Comparison of ENCODE assay signal across 14 cellular contexts in genomic region chr2:68901199-68901515, GRCh38. TPM values are rescaled to one million over a fixed set of nuclear protein-coding genes. Genes with fewer than 3 reads are reported as not detected.
A peak's percentile ranks its signal among the peaks of the same experiment; 100 is the strongest.
DNase-seq lines count a peak whose midpoint lies in the region; ATAC-seq and TF ChIP-seq lines count a peak whose summit lies in the region.
"Had no signal": no experiment of that assay in that cellular context is flagged by ENCODE, and none has a peak within 500 bp of the region (broad histone marks: within the 10 kb centered on the region; RNA-seq: fewer than 3 reads in every experiment).

No MANE protein-coding gene starts in this region.

- H3K4me2 ChIP-seq in DOHH2 (ENCODE audit: low read length) (no peak overlapping the region), hepatocyte (no peak overlapping the region)

- no peak overlapping the region for H3K4me3 Mint-ChIP-seq in WTC11
- no peak overlapping the region for H3K4me3 Mint-ChIP-seq in activated CD4-positive, alpha-beta T cell treated with anti-CD3 and anti-CD28 coated beads, Interleukin-2, amount 10 ng/mL, durations not matched to agents 7 days and 5 days
- no peak overlapping the region for H3K4me3 Mint-ChIP-seq in type B pancreatic cell
- H3K4me3 Mint-ChIP-seq: activated naive CD4-positive, alpha-beta T cell treated with anti-CD3 and anti-CD28 coated beads, Interleukin-2, amount 10 ng/mL, durations not matched to agents 7 days and 5 days; naive B cell had no signal

- DNase-seq in WTC11 (ENCODE audit: low spot score) (peak; percentile 21), iris pigment epithelial cell (ENCODE audit: low read depth) (peak; percentile 57), type B pancreatic cell (ENCODE audit: extremely low spot score, unreplicated experiment) (no peak), hepatocyte (ENCODE audit: low spot score) (no peak), HK-2 (ENCODE audit: unreplicated experiment) (no peak)
- no peak for DNase-seq in activated CD4-positive, alpha-beta T cell treated with anti-CD3 and anti-CD28 coated beads, Interleukin-2, amount 10 ng/mL, durations not matched to agents 7 days and 5 days
- DNase-seq: activated CD4-positive, alpha-beta T cell treated with anti-CD3 and anti-CD28 coated beads for 1 hour; activated naive CD4-positive, alpha-beta T cell treated with anti-CD3 and anti-CD28 coated beads, Interleukin-2, amount 10 ng/mL, durations not matched to agents 7 days and 5 days; naive B cell had no signal

- no peaks in the 10 kb centered on the region for H3K79me2 ChIP-seq in DOHH2 (ENCODE audit: control insufficient read depth, low read length)
- H3K79me2 ChIP-seq in hepatocyte = no peaks in the 10 kb centered on the region

- H3K9me3 ChIP-seq in DOHH2 (ENCODE audit: control insufficient read depth, insufficient read depth, low read length) (no peaks in the 10 kb centered on the region; the same call in 1 of the 2 replicates), hepatocyte (ENCODE audit: low read depth) (peaks cover 5% of the 10 kb centered on the region)

- POLR2A ChIA-PET in WTC11 (lab: Charles Lee) = no interaction called here
- POLR2A ChIA-PET in activated CD4-positive, alpha-beta T cell treated with anti-CD3 and anti-CD28 coated beads, Interleukin-2, amount 10 ng/mL, durations not matched to agents 7 days and 5 days (lab: Charles Lee) = no interaction called here

- no peaks in the 10 kb centered on the region for H3F3A ChIP-seq in DOHH2 (ENCODE audit: control insufficient read depth, insufficient read depth)

- H3K4me3 ChIP-seq in DOHH2 (ENCODE audit: low read length) (no peak overlapping the region), hepatocyte (no peak overlapping the region)

- H3K36me3 ChIP-seq in DOHH2 (ENCODE audit: control insufficient read depth, low read length) (no peaks in the 10 kb centered on the region), hepatocyte (replicated peaks; ENCODE audit: insufficient read depth, low read depth) (no peaks in the 10 kb centered on the region)

- H3K9me3 Mint-ChIP-seq in WTC11 (peaks cover 20% of the 10 kb centered on the region), type B pancreatic cell (peaks cover 7% of the 10 kb centered on the region)
- H3K9me3 Mint-ChIP-seq in activated CD4-positive, alpha-beta T cell treated with anti-CD3 and anti-CD28 coated beads, Interleukin-2, amount 10 ng/mL, durations not matched to agents 7 days and 5 days = peaks cover 42% of the 10 kb centered on the region

- peak; percentile 58 for TF ChIP-seq RAD21 in Ishikawa (IDR thresholded peaks at IDR 0.05; ENCODE audit: low read depth)

- H3K4me1 Mint-ChIP-seq in WTC11 (no peaks in the 10 kb centered on the region), type B pancreatic cell (ENCODE audit: unreplicated experiment) (no peaks in the 10 kb centered on the region)
- no peaks in the 10 kb centered on the region for H3K4me1 Mint-ChIP-seq in activated CD4-positive, alpha-beta T cell treated with anti-CD3 and anti-CD28 coated beads, Interleukin-2, amount 10 ng/mL, durations not matched to agents 7 days and 5 days
- H3K4me1 Mint-ChIP-seq: activated naive CD4-positive, alpha-beta T cell treated with anti-CD3 and anti-CD28 coated beads, Interleukin-2, amount 10 ng/mL, durations not matched to agents 7 days and 5 days had no signal

- H3K36me3 Mint-ChIP-seq in WTC11 (peaks cover 6% of the 10 kb centered on the region), type B pancreatic cell (no peaks in the 10 kb centered on the region)
- H3K36me3 Mint-ChIP-seq in activated CD4-positive, alpha-beta T cell treated with anti-CD3 and anti-CD28 coated beads, Interleukin-2, amount 10 ng/mL, durations not matched to agents 7 days and 5 days (ENCODE audit: low read depth) = peaks cover 23% of the 10 kb centered on the region

- no peaks in the 10 kb centered on the region for H3K27me3 ChIP-seq in DOHH2 (ENCODE audit: control insufficient read depth, low read length)
- no peaks in the 10 kb centered on the region for H3K27me3 ChIP-seq in hepatocyte

- no peak for TF ChIP-seq EP300 in Ishikawa (IDR thresholded peaks at IDR 0.05; ENCODE audit: borderline replicate concordance)

- no peak overlapping the region for H3K27ac Mint-ChIP-seq in WTC11
- no peak overlapping the region for H3K27ac Mint-ChIP-seq in activated CD4-positive, alpha-beta T cell treated with anti-CD3 and anti-CD28 coated beads, Interleukin-2, amount 10 ng/mL, durations not matched to agents 7 days and 5 days
- H3K27ac Mint-ChIP-seq in type B pancreatic cell = no peak overlapping the region
- H3K27ac Mint-ChIP-seq: activated naive CD4-positive, alpha-beta T cell treated with anti-CD3 and anti-CD28 coated beads, Interleukin-2, amount 10 ng/mL, durations not matched to agents 7 days and 5 days; naive B cell had no signal

- CTCF ChIA-PET in WTC11 (lab: Charles Lee) = interaction anchor here (0.9 to 2.5 kb wide), 8 partner anchors 8 to 438 kb away, joined by 3 to 19 read pairs (median 4); no protein-coding TSS in a partner anchor
- CTCF ChIA-PET in activated CD4-positive, alpha-beta T cell treated with anti-CD3 and anti-CD28 coated beads, Interleukin-2, amount 10 ng/mL, durations not matched to agents 7 days and 5 days (lab: Charles Lee) = interaction anchor here (1.0 kb wide), 1 partner anchor 13 kb away, joined by 3 read pairs; no protein-coding TSS in a partner anchor

- H4K20me1 ChIP-seq in DOHH2 (ENCODE audit: control insufficient read depth, insufficient read depth, low read depth, low read length) (no peaks in the 10 kb centered on the region), hepatocyte (ENCODE audit: insufficient read depth, poor library complexity, severe bottlenecking) (no peaks in the 10 kb centered on the region)

- H3K9me2 ChIP-seq in DOHH2 (replicated peaks; ENCODE audit: control insufficient read depth, low read length) (no peaks in the 10 kb centered on the region), hepatocyte (replicated peaks; ENCODE audit: insufficient read depth) (no peaks in the 10 kb centered on the region)

- H3K27ac ChIP-seq in DOHH2 (ENCODE audit: low read depth, low read length) (no peak overlapping the region), hepatocyte (no peak overlapping the region)
- H3K27ac ChIP-seq: RWPE1 had no signal

- peak; percentile 26 for TF ChIP-seq CTCF in DOHH2 (IDR thresholded peaks at IDR 0.05; ENCODE audit: low read depth, low read length, poor library complexity, severe bottlenecking)
- no peak for TF ChIP-seq CTCF in WTC11 (IDR thresholded peaks at IDR 0.05)
- no peak for TF ChIP-seq CTCF in type B pancreatic cell (conservative IDR thresholded peaks at IDR 0.05)
- no peak for TF ChIP-seq CTCF in hepatocyte (IDR thresholded peaks at IDR 0.05; ENCODE audit: poor library complexity)

- H2AFZ ChIP-seq in hepatocyte = no peak overlapping the region

- H3K4me1 ChIP-seq in DOHH2 (ENCODE audit: control insufficient read depth, low read length) (peaks cover under 1% of the 10 kb centered on the region), hepatocyte (ENCODE audit: insufficient read depth) (no peaks in the 10 kb centered on the region)

- peak; percentile 95 for ATAC-seq in WTC11

- 77% methylated on average over 4 of the region's 4 CpGs for WGBS in hepatocyte (ENCODE audit: low lambda C conversion rate, missing lambda C conversion rate)

- no peaks in the 10 kb centered on the region; the same call in none of the 2 replicates for H3K27me3 Mint-ChIP-seq in WTC11 (ENCODE audit: low read depth)
- peaks cover 8% of the 10 kb centered on the region for H3K27me3 Mint-ChIP-seq in activated CD4-positive, alpha-beta T cell treated with anti-CD3 and anti-CD28 coated beads, Interleukin-2, amount 10 ng/mL, durations not matched to agents 7 days and 5 days
- H3K27me3 Mint-ChIP-seq in type B pancreatic cell = no peaks in the 10 kb centered on the region
- H3K27me3 Mint-ChIP-seq: naive B cell had no signal

TF ChIP-seq in Ishikawa, 13 proteins besides CTCF, POLR2A, EP300 and RAD21 (continues in another document):
- TF ChIP-seq YY1 (IDR thresholded peaks at IDR 0.05; ENCODE audit: low read depth) (no peak), USF1 (IDR thresholded peaks at IDR 0.05) (no peak)

TF ChIP-seq in WTC11, 78 proteins besides CTCF, POLR2A, EP300 and RAD21 (continues in another document):
- TF ChIP-seq NFYB (CRISPR knock-in tag; conservative IDR thresholded peaks at IDR 0.05; ENCODE audit: low read depth) (no peak), MAX (CRISPR knock-in tag; IDR thresholded peaks at IDR 0.05) (no peak), GABPB1 (CRISPR knock-in tag; IDR thresholded peaks at IDR 0.05) (no peak), NFE2L1 (CRISPR knock-in tag; IDR thresholded peaks at IDR 0.05) (no peak), MYBL2 (CRISPR knock-in tag; IDR thresholded peaks at IDR 0.05) (no peak), USF2 (CRISPR knock-in tag; IDR thresholded peaks at IDR 0.05) (no peak)

RNA-seq across cellular contexts. Expression of gene BMP10, which starts 30.0 kb away (rescaled TPM):
- not detected in 3 replicates for total RNA-seq in WTC11 (2021)
- total RNA-seq in activated CD4-positive, alpha-beta T cell treated with anti-CD3 and anti-CD28 coated beads, Interleukin-2, amount 10 ng/mL, durations not matched to agents 7 days and 5 days = not detected
- total RNA-seq in type B pancreatic cell (ENCODE audit: low replicate concordance) = 0.36 TPM in 1 of 2 replicates, not detected in the other
- total RNA-seq in hepatocyte = 0.12 and 0.27 TPM in 2 replicates
- polyA plus RNA-seq in hepatocyte = not detected in 2 replicates
- total RNA-seq: H4, skeletal muscle tissue had no signal

RNA-seq across cellular contexts. Expression of gene GKN2, which starts 51.5 kb away (rescaled TPM):
- total RNA-seq in WTC11 (2021) (not detected in 3 replicates), type B pancreatic cell (ENCODE audit: low replicate concordance) (0.92 TPM in 1 of 2 replicates, not detected in the other), hepatocyte (not detected in 2 replicates)
- not detected for total RNA-seq in activated CD4-positive, alpha-beta T cell treated with anti-CD3 and anti-CD28 coated beads, Interleukin-2, amount 10 ng/mL, durations not matched to agents 7 days and 5 days
- not detected in 2 replicates for polyA plus RNA-seq in hepatocyte
- total RNA-seq: H4, skeletal muscle tissue had no signal

Comparison
In these comparisons a context has a peak if more than half of its experiments do, and no peak if none do; other contexts are left out.
1. DNase-seq: peak in WTC11 (single experiment) and iris pigment epithelial cell (single experiment); none in activated CD4-positive, alpha-beta T cell treated with anti-CD3 and anti-CD28 coated beads, Interleukin-2, amount 10 ng/mL, durations not matched to agents 7 days and 5 days (single experiment), type B pancreatic cell (single experiment), hepatocyte (single experiment) and HK-2 (single experiment).